In the genomic region with DNA sequence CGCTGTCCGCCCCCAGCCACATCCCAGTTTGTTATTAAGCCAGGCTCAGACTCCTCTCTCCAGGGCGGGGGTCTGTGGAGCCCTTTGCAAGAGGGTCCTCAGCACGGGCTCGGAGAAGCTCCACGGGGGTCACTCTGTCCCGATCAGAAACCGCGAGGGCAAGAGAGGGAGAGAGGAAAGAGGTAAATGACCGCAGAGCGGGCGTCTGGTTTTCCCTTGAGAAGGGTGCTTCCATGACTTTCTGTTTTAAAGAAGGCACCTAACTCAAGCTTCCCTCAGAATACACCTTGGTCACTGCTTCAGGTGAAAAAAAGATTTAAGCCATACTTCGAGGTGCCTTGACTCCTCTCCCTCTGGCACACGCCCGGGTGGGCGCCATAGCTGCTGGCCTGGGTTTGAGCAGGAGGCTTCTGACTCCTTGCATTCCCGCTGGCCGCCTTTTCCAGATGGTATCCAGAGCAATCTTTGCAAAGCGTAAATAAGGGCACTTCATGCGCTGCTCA, we compare ENCODE assay signal across 19 cellular contexts. TPM values are rescaled to one million over a fixed set of nuclear protein-coding genes. Genes with fewer than 3 reads are reported as not detected.
A peak's percentile ranks its signal among the peaks of the same experiment; 100 is the strongest.
DNase-seq lines count a peak whose midpoint lies in the region; ATAC-seq and TF ChIP-seq lines count a peak whose summit lies in the region.
"Had no signal": no experiment of that assay in that cellular context is flagged by ENCODE, and none has a peak within 500 bp of the region (broad histone marks: within the 10 kb centered on the region; RNA-seq: fewer than 3 reads in every experiment).

No MANE protein-coding gene starts in this region.

- H3K27me3 Mint-ChIP-seq in natural killer cell (ENCODE audit: low read depth in 2 of 2) = peaks cover 27 to 53% of the 10 kb centered on the region in 2 donors
- H3K27me3 Mint-ChIP-seq: CD4-positive, alpha-beta memory T cell had no signal

- TF ChIP-seq CTCF in left ventricle myocardium inferior (IDR thresholded peaks at IDR 0.05; ENCODE audit: borderline replicate concordance) (no peak), natural killer cell (IDR thresholded peaks at IDR 0.05) (no peak), upper lobe of right lung (IDR thresholded peaks at IDR 0.05) (no peak)

- H3K36me3 ChIP-seq in left ventricle myocardium inferior (no peaks in the 10 kb centered on the region), upper lobe of right lung (no peaks in the 10 kb centered on the region)

- H3K27me3 ChIP-seq in left ventricle myocardium inferior (ENCODE audit: low read depth) (peaks cover 36% of the 10 kb centered on the region), upper lobe of right lung (no peaks in the 10 kb centered on the region)

- H3K9me3 Mint-ChIP-seq in natural killer cell = no peaks in the 10 kb centered on the region

- H3K4me3 ChIP-seq in left ventricle myocardium inferior = no peak overlapping the region
- H3K4me3 ChIP-seq in upper lobe of right lung = no peak overlapping the region
- H3K4me3 ChIP-seq: GM23248 had no signal

- no peaks in the 10 kb centered on the region for H3K4me1 Mint-ChIP-seq in natural killer cell

- H3K27ac Mint-ChIP-seq in natural killer cell = no peak overlapping the region
- H3K27ac Mint-ChIP-seq: B cell had no signal

- no peaks in the 10 kb centered on the region for H3K36me3 Mint-ChIP-seq in natural killer cell
- H3K36me3 Mint-ChIP-seq: CD4-positive, alpha-beta memory T cell had no signal

- H3K4me1 ChIP-seq in left ventricle myocardium inferior (no peaks in the 10 kb centered on the region), upper lobe of right lung (no peaks in the 10 kb centered on the region)

- H3K9me3 ChIP-seq in left ventricle myocardium inferior (replicated peaks) (peaks cover 12% of the 10 kb centered on the region), upper lobe of right lung (no peaks in the 10 kb centered on the region)

- H3K4me3 Mint-ChIP-seq in natural killer cell = no peak overlapping the region
- H3K4me3 Mint-ChIP-seq: B cell; CD4-positive, alpha-beta memory T cell had no signal

- intact Hi-C loops in left ventricle myocardium inferior (cut with micrococcal nuclease) = no loop called here
- intact Hi-C loops in Right ventricle myocardium superior (cut with DNase I) = no loop called here
- intact Hi-C loops in natural killer cell (cut with micrococcal nuclease) = no loop called here
- intact Hi-C loops in upper lobe of right lung (cut with DNase I) = no loop called here

- ATAC-seq in Right ventricle myocardium superior (ENCODE audit: poor library complexity) = no peak
- ATAC-seq in natural killer cell = no peak
- no peak for ATAC-seq in upper lobe of right lung
- ATAC-seq in HG03457 (IDR thresholded peaks at IDR 0.05; ENCODE audit: unreplicated experiment) = no peak
- ATAC-seq: HCT116, PC-3 had no signal

- DNase-seq in DMS53 treated with DMSO at 0.1 percent for 48 hours (lab: John Stamatoyannopoulos, UW; ENCODE audit: unreplicated experiment) (peak; percentile 77), DMS53 (lab: John Stamatoyannopoulos, UW) (no peak), left ventricle myocardium inferior (peak; percentile 12), Right ventricle myocardium superior (no peak), natural killer cell (peak; percentile 7), upper lobe of right lung (peak; percentile 56)
- no peak for DNase-seq in stimulated activated CD8-positive, alpha-beta memory T cell treated with anti-CD3 and anti-CD28 coated beads, Interleukin-4, amount 100 ng/mL, for 48 hours
- DNase-seq: Calu3, GM23248, KG1, NCI-H1417 treated with DMSO at 0.1 percent for 48 hours, NCI-H2171 treated with DMSO at 0.1 percent for 48 hours, NCI-H446 treated with DMSO at 0.1 percent for 48 hours, PC-3 had no signal

- H3K27ac ChIP-seq in left ventricle myocardium inferior (replicated peaks) (no peak overlapping the region), upper lobe of right lung (no peak overlapping the region)
- H3K27ac ChIP-seq: 22Rv1, GM23248 had no signal

RNA-seq across cellular contexts. Expression of a gene that starts 5.8 kb away (rescaled TPM):
- total RNA-seq in left ventricle myocardium inferior (not detected), Right ventricle myocardium superior (not detected), natural killer cell (not detected), upper lobe of right lung (not detected)
- total RNA-seq: CD4-positive, alpha-beta memory T cell; GM23248 had no signal

RNA-seq across cellular contexts. Expression of a gene that starts 44.3 kb away (rescaled TPM):
- total RNA-seq in left ventricle myocardium inferior (34.2 TPM), Right ventricle myocardium superior (30.4 TPM), natural killer cell (100 to 1,000 TPM in 1 of 3 donors, 10 to 100 TPM in 2; 67.1 to 105 (median 97.5) TPM), upper lobe of right lung (153 TPM)

Comparison
In these comparisons a context has a peak if more than half of its experiments do, and no peak if none do; other contexts are left out.
1. DNase-seq: peak in DMS53 treated with DMSO at 0.1 percent for 48 hours (single experiment), left ventricle myocardium inferior (single experiment), natural killer cell (single experiment) and upper lobe of right lung (single experiment); none in DMS53 (single experiment), Right ventricle myocardium superior (single experiment) and stimulated activated CD8-positive, alpha-beta memory T cell treated with anti-CD3 and anti-CD28 coated beads, Interleukin-4, amount 100 ng/mL, for 48 hours (single experiment).